16 cellular contexts compared by ENCODE assay signal in genomic region chr7:47299496-47299895, GRCh38.
A peak's percentile ranks its signal among the peaks of the same experiment; 100 is the strongest.
DNase-seq lines count a peak whose midpoint lies in the region; ATAC-seq and TF ChIP-seq lines count a peak whose summit lies in the region.
"Had no signal": no experiment of that assay in that cellular context is flagged by ENCODE, and none has a peak within 500 bp of the region (broad histone marks: within the 10 kb centered on the region; RNA-seq: fewer than 3 reads in every experiment).

No MANE protein-coding gene starts in this region.

- H3K9me3 Mint-ChIP-seq in chondrocyte (ENCODE audit: low read depth), result no peaks in the 10 kb centered on the region
- no peaks in the 10 kb centered on the region for H3K9me3 Mint-ChIP-seq in mesothelial cell of epicardium
- H3K9me3 Mint-ChIP-seq: CD4-positive, alpha-beta T cell; H9 had no signal

- peaks cover 16% of the 10 kb centered on the region for H3F3A ChIP-seq in smooth muscle cell (ENCODE audit: low read depth)

- no peaks in the 10 kb centered on the region for H4K20me1 ChIP-seq in smooth muscle cell (ENCODE audit: low read depth)

- no peak overlapping the region for H3K4me3 ChIP-seq in right atrium auricular region
- H3K4me3 ChIP-seq in heart right ventricle, result no peak overlapping the region
- no peak overlapping the region for H3K4me3 ChIP-seq in smooth muscle cell
- H3K4me3 ChIP-seq: GM23248 had no signal

- no peak overlapping the region for H3K9ac ChIP-seq in smooth muscle cell (ENCODE audit: low read depth)
- H3K9ac ChIP-seq: GM23248 had no signal

- H2AFZ ChIP-seq in smooth muscle cell (ENCODE audit: low read depth), result no peak overlapping the region
- H2AFZ ChIP-seq: GM23248 had no signal

- H3K27me3 Mint-ChIP-seq in chondrocyte (ENCODE audit: low read depth), result no peaks in the 10 kb centered on the region
- no peaks in the 10 kb centered on the region for H3K27me3 Mint-ChIP-seq in mesothelial cell of epicardium (ENCODE audit: low read depth)
- H3K27me3 Mint-ChIP-seq: CD4-positive, alpha-beta T cell had no signal

- H3K4me3 Mint-ChIP-seq in chondrocyte (ENCODE audit: unreplicated experiment) (no peak overlapping the region), mesothelial cell of epicardium (no peak overlapping the region)
- H3K4me3 Mint-ChIP-seq: CD4-positive, alpha-beta T cell; H9 had no signal

- H3K4me1 ChIP-seq in right atrium auricular region, result peaks cover 0 to 44% of the 10 kb centered on the region in 2 donors
- H3K4me1 ChIP-seq in heart right ventricle, result peaks cover 6 to 31% (median 16%) of the 10 kb centered on the region in 9 donors
- peaks cover 3% of the 10 kb centered on the region for H3K4me1 ChIP-seq in smooth muscle cell (ENCODE audit: low read depth)

- ATAC-seq in heart right ventricle, result no peak
- no peak for ATAC-seq in GM19455 (IDR thresholded peaks at IDR 0.05; ENCODE audit: unreplicated experiment)

- H3K36me3 Mint-ChIP-seq in chondrocyte (ENCODE audit: low read depth), result peaks cover 52% of the 10 kb centered on the region
- peaks cover 61% of the 10 kb centered on the region for H3K36me3 Mint-ChIP-seq in mesothelial cell of epicardium

- peaks cover 75% of the 10 kb centered on the region for H3K4me1 Mint-ChIP-seq in chondrocyte (ENCODE audit: low read depth)
- H3K4me1 Mint-ChIP-seq in mesothelial cell of epicardium, result peaks cover 32% of the 10 kb centered on the region

- H3K36me3 ChIP-seq in right atrium auricular region (peaks cover 66% of the 10 kb centered on the region), heart right ventricle (peaks cover 0 to 97% (median 33%) of the 10 kb centered on the region in 9 donors), smooth muscle cell (ENCODE audit: low read depth) (no peaks in the 10 kb centered on the region)

- 91 to 98% methylated on average over 8 of the region's 8 CpGs for WGBS in heart right ventricle, 2 donors
- WGBS in smooth muscle cell (ENCODE audit: low lambda C conversion rate), result 96% methylated on average over 8 of the region's 8 CpGs

- no peaks in the 10 kb centered on the region for H3K79me2 ChIP-seq in smooth muscle cell (ENCODE audit: low read depth)

- H3K27ac Mint-ChIP-seq in chondrocyte (ENCODE audit: unreplicated experiment), result peak overlapping the region; percentile 57
- H3K27ac Mint-ChIP-seq in mesothelial cell of epicardium, result peak overlapping the region; percentile 61
- H3K27ac Mint-ChIP-seq: CD4-positive, alpha-beta T cell; H9 had no signal

- DNase-seq in right atrium auricular region (ENCODE audit: low spot score) (peak; percentile 38), heart right ventricle (no peak), chondrocyte (ENCODE audit: low spot score) (no peak), mesothelial cell of epicardium (ENCODE audit: low spot score in 2 of 2, unreplicated experiment in 2 of 2) (no peak), smooth muscle cell (lab: John Stamatoyannopoulos, UW; ENCODE audit: unreplicated experiment) (no peak), OCI-M1 (lab: John Stamatoyannopoulos, UW) (no peak)
- DNase-seq in activated CD4-positive, alpha-beta T cell treated with anti-CD3 and anti-CD28 coated beads, Interleukin-2, amount 50 U/mL, for 4 hours, result no peak
- DNase-seq: AML-193; C1 segment of cervical spinal cord; Calu3; CD4-positive, alpha-beta T cell; DMS 273 treated with DMSO at 0.1 percent for 48 hours; GM23248; H9 had no signal

- no peak for TF ChIP-seq CTCF in right atrium auricular region (IDR thresholded peaks at IDR 0.05)
- TF ChIP-seq CTCF in heart right ventricle (IDR thresholded peaks at IDR 0.05), result no peak
- no peak for TF ChIP-seq CTCF in chondrocyte (IDR thresholded peaks at IDR 0.05)
- no peak for TF ChIP-seq CTCF in mesothelial cell of epicardium (IDR thresholded peaks at IDR 0.05; ENCODE audit: unreplicated experiment)
- TF ChIP-seq CTCF in smooth muscle cell (IDR thresholded peaks at IDR 0.05; ENCODE audit: borderline replicate concordance, insufficient read depth, poor library complexity, severe bottlenecking), result no peak

- H3K9me3 ChIP-seq in right atrium auricular region, result no peaks in the 10 kb centered on the region
- H3K9me3 ChIP-seq in heart right ventricle, result no peaks in the 10 kb centered on the region
- no peaks in the 10 kb centered on the region for H3K9me3 ChIP-seq in smooth muscle cell (replicated peaks; ENCODE audit: low read depth)

- H3K4me2 ChIP-seq in smooth muscle cell, result no peak overlapping the region

- intact Hi-C loops in heart right ventricle (cut with DNase I), result no loop called here

- H3K27ac ChIP-seq in right atrium auricular region (no peak overlapping the region), heart right ventricle (no peak overlapping the region), smooth muscle cell (ENCODE audit: low read depth) (peak overlapping the region; percentile 24)
- H3K27ac ChIP-seq: 22Rv1, GM23248 had no signal

- no peaks in the 10 kb centered on the region for H3K27me3 ChIP-seq in right atrium auricular region
- no peaks in the 10 kb centered on the region for H3K27me3 ChIP-seq in heart right ventricle
- H3K27me3 ChIP-seq in smooth muscle cell (ENCODE audit: low read depth), result no peaks in the 10 kb centered on the region
